ENCODE assay signal across 8 cellular contexts in genomic region chr13:23966691-23967615, GRCh38.
DNase-seq lines count a peak whose midpoint lies in the region; ATAC-seq and TF ChIP-seq lines count a peak whose summit lies in the region.

No MANE protein-coding gene starts in this region.

- no peak for TF ChIP-seq CTCF in choroid plexus epithelial cell (conservative IDR thresholded peaks at IDR 0.05; ENCODE audit: low read depth, low read length)

- peak overlapping the region; percentile 55 for H3K4me3 Mint-ChIP-seq in stimulated activated effector memory CD8-positive, alpha-beta T cell treated with anti-CD3 and anti-CD28 coated beads, Interleukin-12 subunit alpha, Interleukin-12 subunit beta, amount 100 ng/mL, for 72 hours

- ATAC-seq in HG03108 (IDR thresholded peaks at IDR 0.05; ENCODE audit: unreplicated experiment) = peak; percentile 67
- peak; percentile 87 for ATAC-seq in stimulated activated effector memory CD8-positive, alpha-beta T cell treated with anti-CD3 and anti-CD28 coated beads, Interleukin-12 subunit alpha, Interleukin-12 subunit beta, amount 100 ng/mL, for 72 hours

- peak; percentile 6 for DNase-seq in DMS79 treated with DMSO at 0.1 percent for 48 hours (lab: John Stamatoyannopoulos, UW)
- DNase-seq in DMS79 (lab: John Stamatoyannopoulos, UW) = no peak
- peak; percentile 41 for DNase-seq in choroid plexus epithelial cell (ENCODE audit: low read depth)
- peak in 1 of 2 donors; percentile 68 for DNase-seq in stimulated activated effector memory CD8-positive, alpha-beta T cell treated with anti-CD3 and anti-CD28 coated beads, Interleukin-12 subunit alpha, Interleukin-12 subunit beta, amount 100 ng/mL, for 72 hours (ENCODE audit: low spot score in 2 of 2)
- DNase-seq in NK-92 (lab: John Stamatoyannopoulos, UW; ENCODE audit: unreplicated experiment) = no peak
- DNase-seq in ACHN = no peak
- DNase-seq in NCI-H1417 (lab: John Stamatoyannopoulos, UW) = no peak

- no peak overlapping the region for H3K4me3 ChIP-seq in choroid plexus epithelial cell (ENCODE audit: low read depth, low read length)

- no peaks in the 10 kb centered on the region for H3K36me3 Mint-ChIP-seq in stimulated activated effector memory CD8-positive, alpha-beta T cell treated with anti-CD3 and anti-CD28 coated beads, Interleukin-12 subunit alpha, Interleukin-12 subunit beta, amount 100 ng/mL, for 72 hours

- peak overlapping the region; percentile 92 for H3K27ac Mint-ChIP-seq in stimulated activated effector memory CD8-positive, alpha-beta T cell treated with anti-CD3 and anti-CD28 coated beads, Interleukin-12 subunit alpha, Interleukin-12 subunit beta, amount 100 ng/mL, for 72 hours

- no peaks in the 10 kb centered on the region for H3K9me3 Mint-ChIP-seq in stimulated activated effector memory CD8-positive, alpha-beta T cell treated with anti-CD3 and anti-CD28 coated beads, Interleukin-12 subunit alpha, Interleukin-12 subunit beta, amount 100 ng/mL, for 72 hours

- in situ Hi-C loops in ACHN (cut with HindIII; ENCODE audit: low pct_ligation_motif_present, low pct_unique_long_range_greater_than_20kb, low sequenced_read_pairs) = no loop called here

- H3K4me1 Mint-ChIP-seq in stimulated activated effector memory CD8-positive, alpha-beta T cell treated with anti-CD3 and anti-CD28 coated beads, Interleukin-12 subunit alpha, Interleukin-12 subunit beta, amount 100 ng/mL, for 72 hours = peaks cover 46% of the 10 kb centered on the region

Comparison
In these comparisons a context has a peak if more than half of its experiments do, and no peak if none do; other contexts are left out.
1. DNase-seq: peak in DMS79 treated with DMSO at 0.1 percent for 48 hours (single experiment) and choroid plexus epithelial cell (single experiment); none in DMS79 (single experiment), NK-92 (single experiment), ACHN (single experiment) and NCI-H1417 (0 of 3).